10 cellular contexts compared by ENCODE assay signal in the genomic region with DNA sequence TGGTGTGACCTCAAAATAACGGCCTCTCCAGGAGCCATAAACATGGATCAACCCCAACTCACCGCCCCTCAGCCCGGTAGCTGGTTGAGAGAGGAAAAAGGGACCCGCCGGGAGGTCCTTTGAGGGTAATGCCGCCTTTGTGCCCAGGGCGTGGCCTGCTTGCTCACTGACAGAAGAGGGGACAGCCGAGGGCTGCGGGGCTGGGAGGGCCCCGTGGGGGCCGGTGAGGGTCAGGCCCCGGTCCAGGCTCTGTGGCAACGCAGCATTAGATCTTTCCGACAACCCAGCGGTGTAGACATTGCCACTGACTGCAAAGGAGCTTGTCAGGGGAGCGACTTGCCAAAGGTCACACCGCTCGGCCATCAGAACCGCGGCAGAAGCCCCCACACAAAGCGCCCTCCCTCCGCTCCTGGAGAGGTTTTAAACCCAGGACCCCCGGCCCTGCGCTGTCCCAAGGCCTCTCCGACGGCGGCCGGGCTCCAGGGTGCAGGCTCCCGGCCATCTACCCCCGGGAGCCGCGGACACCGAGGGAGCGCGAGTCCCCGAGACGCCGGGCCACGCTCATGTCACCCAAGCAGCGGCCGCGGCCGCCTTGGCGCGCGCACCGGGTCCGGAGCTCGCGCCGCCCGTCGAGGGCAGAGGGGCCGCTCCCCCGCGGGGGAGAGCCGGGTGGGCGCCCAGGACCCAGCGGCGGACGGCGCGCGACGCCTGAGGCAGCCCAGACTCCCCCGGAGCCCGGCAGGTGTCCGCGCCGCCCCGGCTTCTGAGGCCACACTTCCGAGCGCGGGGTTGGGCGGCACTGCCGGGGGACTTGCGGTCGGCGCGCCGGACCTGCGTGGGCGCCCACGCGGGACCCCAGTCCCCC. TPM values are rescaled to one million over a fixed set of nuclear protein-coding genes. Genes with fewer than 3 reads are reported as not detected.
DNase-seq lines count a peak whose midpoint lies in the region; ATAC-seq lines count a peak whose summit lies in the region.
"Had no signal": no experiment of that assay in that cellular context is flagged by ENCODE, and none has a peak within 500 bp of the region (broad histone marks: within the 10 kb centered on the region; RNA-seq: fewer than 3 reads in every experiment).

No MANE protein-coding gene starts in this region.

- no peaks in the 10 kb centered on the region for H3K36me3 Mint-ChIP-seq in activated naive CD4-positive, alpha-beta T cell treated with anti-CD3 and anti-CD28 coated beads, Interleukin-2, amount 10 ng/mL, durations not matched to agents 7 days and 5 days
- no peaks in the 10 kb centered on the region for H3K36me3 Mint-ChIP-seq in T-cell

- H3K36me3 ChIP-seq in mesodermal cell (ENCODE audit: control insufficient read depth, insufficient read depth, low read length) (no peaks in the 10 kb centered on the region), urinary bladder (ENCODE audit: insufficient read depth) (no peaks in the 10 kb centered on the region)

- no peaks in the 10 kb centered on the region for H3K9me3 Mint-ChIP-seq in activated naive CD4-positive, alpha-beta T cell treated with anti-CD3 and anti-CD28 coated beads, Interleukin-2, amount 10 ng/mL, durations not matched to agents 7 days and 5 days
- H3K9me3 Mint-ChIP-seq in T-cell: no peaks in the 10 kb centered on the region

- peaks cover 4% of the 10 kb centered on the region for H3K4me1 Mint-ChIP-seq in activated naive CD4-positive, alpha-beta T cell treated with anti-CD3 and anti-CD28 coated beads, Interleukin-2, amount 10 ng/mL, durations not matched to agents 7 days and 5 days
- peaks cover 2 to 5% (median 3%) of the 10 kb centered on the region in 3 donors for H3K4me1 Mint-ChIP-seq in T-cell
- H3K4me1 Mint-ChIP-seq: CD14-positive monocyte had no signal

- no peaks in the 10 kb centered on the region for H3K9me3 ChIP-seq in mesodermal cell (ENCODE audit: control insufficient read depth, low read length)

- CTCF ChIA-PET in activated naive CD4-positive, alpha-beta T cell treated with anti-CD3 and anti-CD28 coated beads, Interleukin-2, amount 10 ng/mL, durations not matched to agents 7 days and 5 days (lab: Charles Lee): no interaction called here
- CTCF ChIA-PET in T-cell (lab: Charles Lee): no interaction called here

- DNase-seq in activated naive CD4-positive, alpha-beta T cell treated with anti-CD3 and anti-CD28 coated beads, Interleukin-2, amount 10 ng/mL, durations not matched to agents 7 days and 5 days: no peak
- no peak for DNase-seq in activated naive CD4-positive, alpha-beta T cell treated with Interleukin-2 at 50 U/mL for 16 hours
- DNase-seq in caudate nucleus (lab: John Stamatoyannopoulos, UW): peak in 2 of 61 donors; percentile 8 to 52
- no peak for DNase-seq in midbrain (lab: John Stamatoyannopoulos, UW)
- no peak for DNase-seq in T-cell
- DNase-seq in LoVo (ENCODE audit: low spot score): no peak
- DNase-seq: central memory CD4-positive, alpha-beta T cell had no signal

- H3K27ac Mint-ChIP-seq in activated naive CD4-positive, alpha-beta T cell treated with anti-CD3 and anti-CD28 coated beads, Interleukin-2, amount 10 ng/mL, durations not matched to agents 7 days and 5 days: no peak overlapping the region
- no peak overlapping the region for H3K27ac Mint-ChIP-seq in T-cell

- H3K27me3 Mint-ChIP-seq in activated naive CD4-positive, alpha-beta T cell treated with anti-CD3 and anti-CD28 coated beads, Interleukin-2, amount 10 ng/mL, durations not matched to agents 7 days and 5 days: peaks cover 61% of the 10 kb centered on the region
- peaks cover 38 to 47% of the 10 kb centered on the region in 2 donors for H3K27me3 Mint-ChIP-seq in T-cell

- no peak for ATAC-seq in T-cell (replicated peaks in 1 of 4)

- H3K4me3 ChIP-seq in mesodermal cell (ENCODE audit: extremely low read depth, insufficient read depth, low read length, poor library complexity, severe bottlenecking) (peak overlapping the region; percentile 9), urinary bladder (ENCODE audit: low read depth, low read length) (peak overlapping the region; percentile 50)

- peak overlapping the region; percentile 31 for H3K4me3 Mint-ChIP-seq in activated naive CD4-positive, alpha-beta T cell treated with anti-CD3 and anti-CD28 coated beads, Interleukin-2, amount 10 ng/mL, durations not matched to agents 7 days and 5 days
- H3K4me3 Mint-ChIP-seq in T-cell: peak overlapping the region in 1 of 3 donors; percentile 52

- H3K4me1 ChIP-seq in mesodermal cell (ENCODE audit: control insufficient read depth, insufficient read depth, low read length, poor library complexity, severe bottlenecking) (no peaks in the 10 kb centered on the region), urinary bladder (ENCODE audit: insufficient read depth) (peaks cover 1% of the 10 kb centered on the region)

- WGBS in mesodermal cell (ENCODE audit: insufficient coverage in 2 of 2), 2 experiments: 3 to 4% methylated on average over 49 to 51 of the region's 85 CpGs
- 8% methylated on average over 84 of the region's 85 CpGs for WGBS in urinary bladder

- POLR2A ChIA-PET in T-cell (lab: Charles Lee): no interaction called here

- H3K27ac ChIP-seq in caudate nucleus (ENCODE audit: low read depth, low read length) (peak overlapping the region; percentile 26), mesodermal cell (ENCODE audit: low read depth, low read length, severe bottlenecking) (no peak overlapping the region), urinary bladder (ENCODE audit: low read depth) (no peak overlapping the region)

RNA-seq across cellular contexts. Expression of a gene that starts 1.0 kb away (rescaled TPM):
- 8.3 TPM for polyA plus RNA-seq in mesodermal cell (2013, experiment 1 of 2)
- 8.2 TPM for polyA plus RNA-seq in mesodermal cell (2013, experiment 2 of 2)
- total RNA-seq in urinary bladder (14.1 TPM), T-cell (1 to 10 TPM in 4 of 5 donors, under 1 TPM in 1; 0.16 to 2.2 (median 1.3) TPM)
- polyA plus RNA-seq in urinary bladder: 2.5 TPM
